ENCODE assay signal across 8 cellular contexts in the genomic region with DNA sequence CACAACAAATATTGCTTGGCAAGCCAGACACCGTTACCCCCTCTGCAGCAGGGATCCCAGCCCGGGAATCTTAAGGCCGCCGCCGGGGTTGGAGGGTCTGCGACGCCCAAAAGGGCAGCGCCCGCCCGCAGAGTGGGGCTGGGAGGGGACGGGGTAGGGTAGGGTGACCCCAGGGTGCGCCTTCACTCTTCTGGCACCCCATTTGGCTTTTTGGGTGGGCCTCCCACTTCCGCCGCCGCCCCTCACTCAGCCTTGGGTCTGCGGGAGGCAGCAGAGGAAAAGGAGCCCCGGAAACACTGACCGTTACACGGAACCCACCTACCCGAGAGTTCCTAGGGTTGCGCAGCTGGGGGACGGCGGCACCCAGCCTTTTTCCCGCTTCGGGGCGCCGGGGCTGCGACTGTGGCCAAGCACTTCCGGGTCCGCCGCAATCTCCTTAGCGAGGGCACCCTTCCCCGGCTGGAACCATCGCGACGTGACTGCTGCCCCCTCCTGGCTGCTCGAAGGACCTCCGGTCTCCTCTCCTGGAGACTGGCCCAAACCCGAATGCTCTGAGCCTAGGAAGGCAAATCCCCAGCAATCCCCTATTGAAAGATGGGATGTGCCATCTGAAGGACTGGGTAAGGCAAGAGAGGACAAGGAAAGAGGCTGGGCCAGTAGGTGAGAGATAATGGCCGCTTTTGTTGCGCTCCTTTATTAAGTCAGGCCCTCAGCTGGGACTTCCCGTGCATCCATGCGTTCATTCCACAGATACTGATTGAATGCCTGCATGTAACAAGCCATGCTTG. TPM values are rescaled to one million over a fixed set of nuclear protein-coding genes. Genes with fewer than 3 reads are reported as not detected.
DNase-seq lines count a peak whose midpoint lies in the region; ATAC-seq and TF ChIP-seq lines count a peak whose summit lies in the region.

TSS of gene PIGC (minus strand) at position 404 of the 788 bp plus-strand sequence. CDS start 1,447 bp downstream, outside the sequence.

- H3K9me3 Mint-ChIP-seq in activated T-helper 17 cell treated with anti-CD3 and anti-CD28 coated beads, Interleukin-2, amount 50 U/mL, for 72 hours: no peaks in the 10 kb centered on the region
- H3K9me3 Mint-ChIP-seq in nephron: no peaks in the 10 kb centered on the region
- no peaks in the 10 kb centered on the region for H3K9me3 Mint-ChIP-seq in stimulated activated naive CD8-positive, alpha-beta T cell treated with anti-CD3 and anti-CD28 coated beads, Interleukin-15, Interleukin-2, amounts not matched to agents 100 ng/mL and 50 ng/mL, for 24 hours

- peaks cover 19% of the 10 kb centered on the region for H3K36me3 Mint-ChIP-seq in activated T-helper 17 cell treated with anti-CD3 and anti-CD28 coated beads, Interleukin-2, amount 50 U/mL, for 72 hours (ENCODE audit: low read depth)
- peaks cover 31% of the 10 kb centered on the region for H3K36me3 Mint-ChIP-seq in nephron (ENCODE audit: low read depth)
- peaks cover 26% of the 10 kb centered on the region for H3K36me3 Mint-ChIP-seq in stimulated activated naive CD8-positive, alpha-beta T cell treated with anti-CD3 and anti-CD28 coated beads, Interleukin-15, Interleukin-2, amounts not matched to agents 100 ng/mL and 50 ng/mL, for 24 hours (ENCODE audit: low read depth)

- H3K4me3 Mint-ChIP-seq in activated T-helper 17 cell treated with anti-CD3 and anti-CD28 coated beads, Interleukin-2, amount 50 U/mL, for 72 hours: peak within 1 kb of the TSS; percentile 88
- H3K4me3 Mint-ChIP-seq in nephron: peak within 1 kb of the TSS; percentile 90 to 97 (median 94)
- peak within 1 kb of the TSS; percentile 91 for H3K4me3 Mint-ChIP-seq in stimulated activated naive CD8-positive, alpha-beta T cell treated with anti-CD3 and anti-CD28 coated beads, Interleukin-15, Interleukin-2, amounts not matched to agents 100 ng/mL and 50 ng/mL, for 24 hours

- peak within 1 kb of the TSS; percentile 90 for H3K4me3 ChIP-seq in LNCaP clone FGC (ENCODE audit: low read depth, low read length)
- H3K4me3 ChIP-seq in fibroblast of the aortic adventitia (ENCODE audit: low read depth, low read length): peak within 1 kb of the TSS; percentile 90

- CTCF ChIA-PET in RWPE1 (lab: Yijun Ruan, JAX): interaction anchor here (0.6 to 1.1 kb wide), 9 partner anchors 9 to 658 kb away, joined by 3 read pairs; no protein-coding TSS in a partner anchor

- ATAC-seq in activated T-helper 17 cell treated with anti-CD3 and anti-CD28 coated beads, Interleukin-2, amount 50 U/mL, for 72 hours (replicated peaks): peak; percentile 100

- H3K27ac ChIP-seq in RWPE1: peak within 1 kb of the TSS; percentile 70

- H3K4me1 Mint-ChIP-seq in activated T-helper 17 cell treated with anti-CD3 and anti-CD28 coated beads, Interleukin-2, amount 50 U/mL, for 72 hours: peaks cover 21% of the 10 kb centered on the region
- peaks cover 31% of the 10 kb centered on the region for H3K4me1 Mint-ChIP-seq in nephron
- H3K4me1 Mint-ChIP-seq in stimulated activated naive CD8-positive, alpha-beta T cell treated with anti-CD3 and anti-CD28 coated beads, Interleukin-15, Interleukin-2, amounts not matched to agents 100 ng/mL and 50 ng/mL, for 24 hours (ENCODE audit: low read depth): peaks cover 43% of the 10 kb centered on the region

- peak within 1 kb of the TSS; percentile 92 for H3K27ac Mint-ChIP-seq in activated T-helper 17 cell treated with anti-CD3 and anti-CD28 coated beads, Interleukin-2, amount 50 U/mL, for 72 hours
- H3K27ac Mint-ChIP-seq in nephron: peak within 1 kb of the TSS; percentile 82 to 85 (median 83)
- H3K27ac Mint-ChIP-seq in stimulated activated naive CD8-positive, alpha-beta T cell treated with anti-CD3 and anti-CD28 coated beads, Interleukin-15, Interleukin-2, amounts not matched to agents 100 ng/mL and 50 ng/mL, for 24 hours: peak within 1 kb of the TSS; percentile 93

- POLR2A ChIA-PET in RWPE1 (lab: Yijun Ruan, JAX; ENCODE audit: low non-redundant PET): no interaction called here

- TF ChIP-seq CTCF in LNCaP clone FGC (IDR thresholded peaks at IDR 0.05; ENCODE audit: control insufficient read depth, extremely low read depth, insufficient read depth): peak; percentile 88
- TF ChIP-seq CTCF in RWPE1 (conservative IDR thresholded peaks at IDR 0.05; ENCODE audit: low read depth): peak; percentile 89
- TF ChIP-seq CTCF in fibroblast of the aortic adventitia (IDR thresholded peaks at IDR 0.05; ENCODE audit: insufficient read depth, low read length): peak; percentile 90
- peak; percentile 80 to 86 (median 84) for TF ChIP-seq CTCF in nephron (IDR thresholded peaks at IDR 0.05; ENCODE audit: unreplicated experiment in 3 of 3)

- H3K27me3 Mint-ChIP-seq in activated T-helper 17 cell treated with anti-CD3 and anti-CD28 coated beads, Interleukin-2, amount 50 U/mL, for 72 hours: no peaks in the 10 kb centered on the region
- no peaks in the 10 kb centered on the region for H3K27me3 Mint-ChIP-seq in nephron (ENCODE audit: low read depth)
- no peaks in the 10 kb centered on the region for H3K27me3 Mint-ChIP-seq in stimulated activated naive CD8-positive, alpha-beta T cell treated with anti-CD3 and anti-CD28 coated beads, Interleukin-15, Interleukin-2, amounts not matched to agents 100 ng/mL and 50 ng/mL, for 24 hours

- DNase-seq in ELF-1 (ENCODE audit: low read depth, low spot score) (peak; percentile 93), GOT3 (lab: John Stamatoyannopoulos, UW) (peak; percentile 99), LNCaP clone FGC (ENCODE audit: low read depth) (no peak), RWPE1 (ENCODE audit: low spot score) (peak; percentile 90), fibroblast of the aortic adventitia (ENCODE audit: low read depth) (peak; percentile 87)

RNA-seq across cellular contexts. Expression of gene PIGC, which starts in this region (rescaled TPM):
- 10 to 100 TPM; 11.3 to 13.3 TPM for total RNA-seq in activated T-helper 17 cell treated with anti-CD3 and anti-CD28 coated beads, Interleukin-2, amount 50 U/mL, for 72 hours
- 18.2 and 25.2 TPM in 2 replicates for total RNA-seq in fibroblast of the aortic adventitia (ENCODE audit: low replicate concordance)
